Comparison of ENCODE assay signal across 8 cellular contexts in the genomic region with DNA sequence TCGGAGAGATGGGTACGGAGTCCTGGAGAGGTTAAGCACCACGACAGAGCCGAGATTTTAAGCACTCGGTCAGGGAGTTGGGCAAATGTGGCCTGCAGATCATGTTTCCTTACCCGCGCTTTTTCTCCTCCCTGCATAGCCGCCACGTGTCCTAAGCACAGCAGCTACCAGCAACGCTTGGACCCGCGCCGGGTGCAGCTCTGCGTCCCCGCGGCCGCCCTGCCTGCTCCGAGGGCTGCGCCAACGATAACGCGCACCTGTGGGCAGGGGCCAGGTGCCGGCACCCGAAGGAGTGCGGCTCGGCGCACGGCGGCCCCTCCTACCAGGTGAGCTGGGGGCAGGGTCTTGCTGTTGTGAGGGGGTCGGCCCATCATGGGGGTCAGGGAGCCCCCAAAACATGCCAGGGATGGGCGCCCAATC. TPM values are rescaled to one million over a fixed set of nuclear protein-coding genes. Genes with fewer than 3 reads are reported as not detected.
A peak's percentile ranks its signal among the peaks of the same experiment; 100 is the strongest.
DNase-seq lines count a peak whose midpoint lies in the region; ATAC-seq and TF ChIP-seq lines count a peak whose summit lies in the region.

No MANE protein-coding gene starts in this region.

- no peak overlapping the region for H2BK120ac ChIP-seq in mesenchymal stem cell (ENCODE audit: low read depth, low read length)

- no peak overlapping the region for H3K18ac ChIP-seq in mesenchymal stem cell (ENCODE audit: low read depth in 1 of 2, low read length in 2 of 2)

- H3K79me2 ChIP-seq in ACC112 (ENCODE audit: control insufficient read depth, insufficient read depth, low read length, unreplicated experiment), result no peaks in the 10 kb centered on the region

- H3K4ac ChIP-seq in mesenchymal stem cell (ENCODE audit: low read depth in 1 of 2, low read length in 2 of 2), result no peak overlapping the region

- H3K36me3 ChIP-seq in ACC112 (ENCODE audit: insufficient read depth, low read length) (no peaks in the 10 kb centered on the region), HUES48 (ENCODE audit: control insufficient read depth, insufficient read depth, low read length) (no peaks in the 10 kb centered on the region), breast epithelium (no peaks in the 10 kb centered on the region), mesenchymal stem cell (ENCODE audit: control insufficient read depth in 1 of 2, insufficient read depth in 2 of 2, low read depth in 1 of 2, low read length in 2 of 2) (no peaks in the 10 kb centered on the region)

- no peak for TF ChIP-seq POLR2A in breast epithelium (IDR thresholded peaks at IDR 0.05)

- DNase-seq in breast epithelium (ENCODE audit: low spot score in 2 of 2), result no peak
- DNase-seq in mesenchymal stem cell, result no peak
- no peak for DNase-seq in foreskin melanocyte
- DNase-seq in NCI-H128 (lab: John Stamatoyannopoulos, UW; ENCODE audit: unreplicated experiment), result no peak
- DNase-seq in SKM-1 treated with dmso at 0.1 percent for 144 hours (lab: John Stamatoyannopoulos, UW; ENCODE audit: unreplicated experiment), result no peak

- H3K4me3 ChIP-seq in ACC112 (ENCODE audit: low read depth, low read length), result peak overlapping the region; percentile 31
- H3K4me3 ChIP-seq in HUES48 (ENCODE audit: low read depth, low read length), result peak overlapping the region; percentile 42
- H3K4me3 ChIP-seq in breast epithelium, result peak overlapping the region in 2 of 3 donors; percentile 37 to 51
- peak overlapping the region in 1 of 2 experiments; percentile 51 for H3K4me3 ChIP-seq in mesenchymal stem cell (ENCODE audit: insufficient read depth in 1 of 2, low read depth in 1 of 2, low read length in 2 of 2)

- no peak overlapping the region for H3K14ac ChIP-seq in mesenchymal stem cell (ENCODE audit: low read length in 2 of 2)

- H4K8ac ChIP-seq in mesenchymal stem cell (ENCODE audit: low read length), result no peak overlapping the region

- H2BK5ac ChIP-seq in mesenchymal stem cell (ENCODE audit: low read depth, low read length, poor library complexity, severe bottlenecking), result no peak overlapping the region

- no peaks in the 10 kb centered on the region for H3K79me1 ChIP-seq in mesenchymal stem cell (replicated peaks; ENCODE audit: low read length, poor library complexity, severe bottlenecking)

- H3K27ac ChIP-seq in ACC112 (ENCODE audit: low read depth, low read length) (no peak overlapping the region), HUES48 (ENCODE audit: low read depth, low read length) (no peak overlapping the region), breast epithelium (no peak overlapping the region), mesenchymal stem cell (ENCODE audit: low read length, poor library complexity, severe bottlenecking) (no peak overlapping the region)

- H2AFZ ChIP-seq in ACC112 (ENCODE audit: low read length, unreplicated experiment) (no peak overlapping the region), mesenchymal stem cell (ENCODE audit: low read depth, low read length) (peak overlapping the region; percentile 66)

- peak overlapping the region; percentile 30 for H3K4me2 ChIP-seq in mesenchymal stem cell (ENCODE audit: low read length, poor library complexity, severe bottlenecking)

- no peak overlapping the region for H2AK5ac ChIP-seq in mesenchymal stem cell (ENCODE audit: low read length, severe bottlenecking)

- H3K27me3 ChIP-seq in ACC112 (ENCODE audit: insufficient read depth, low read length) (no peaks in the 10 kb centered on the region), HUES48 (ENCODE audit: control insufficient read depth, insufficient read depth, low read length) (no peaks in the 10 kb centered on the region), breast epithelium (no peaks in the 10 kb centered on the region), mesenchymal stem cell (ENCODE audit: control insufficient read depth in 1 of 2, insufficient read depth in 1 of 2, low read length in 2 of 2) (peaks cover 0 to 25% of the 10 kb centered on the region in 2 experiments)

- intact Hi-C loops in breast epithelium (cut with DNase I; ENCODE audit: low total_unique reads), result no loop called here

- no peaks in the 10 kb centered on the region for H3K4me1 ChIP-seq in ACC112 (ENCODE audit: control insufficient read depth, insufficient read depth, low read length, unreplicated experiment)
- H3K4me1 ChIP-seq in HUES48 (ENCODE audit: control insufficient read depth, insufficient read depth, low read length), result peaks cover 10% of the 10 kb centered on the region
- no peaks in the 10 kb centered on the region for H3K4me1 ChIP-seq in breast epithelium
- peaks cover 11% of the 10 kb centered on the region for H3K4me1 ChIP-seq in mesenchymal stem cell (ENCODE audit: control insufficient read depth, insufficient read depth, low read depth, low read length)

- ATAC-seq in HG03025 (IDR thresholded peaks at IDR 0.05; ENCODE audit: low FRiP score, unreplicated experiment), result no peak

- no peaks in the 10 kb centered on the region for H3K9me3 ChIP-seq in HUES48 (ENCODE audit: control insufficient read depth, insufficient read depth, low read length)
- no peaks in the 10 kb centered on the region for H3K9me3 ChIP-seq in breast epithelium
- H3K9me3 ChIP-seq in mesenchymal stem cell (ENCODE audit: control insufficient read depth, low read length), result no peaks in the 10 kb centered on the region

- no peak overlapping the region for H4K91ac ChIP-seq in mesenchymal stem cell (ENCODE audit: low read length)

- no peak overlapping the region for H2BK12ac ChIP-seq in mesenchymal stem cell (ENCODE audit: low read length in 2 of 2)

- 25% methylated on average over 31 of the region's 31 CpGs for WGBS in mesenchymal stem cell

- no peak overlapping the region for H2BK15ac ChIP-seq in mesenchymal stem cell (ENCODE audit: low read depth, poor library complexity, severe bottlenecking)

- no peak overlapping the region for H3K23ac ChIP-seq in mesenchymal stem cell (ENCODE audit: low read length in 2 of 2)

- no peak for TF ChIP-seq CTCF in breast epithelium (IDR thresholded peaks at IDR 0.05)

- H3K9ac ChIP-seq in HUES48 (ENCODE audit: low read depth, low read length) (peak overlapping the region; percentile 60; the same call in 1 of the 2 replicates), mesenchymal stem cell (ENCODE audit: low read length) (peak overlapping the region; percentile 32)

RNA-seq across cellular contexts. Expression of gene FXYD3, which starts 24.8 kb away (rescaled TPM):
- 100 to 1,000 TPM in 2 of 3 donors, not detected in 1; 135 to 318 TPM for total RNA-seq in breast epithelium
- not detected for polyA plus RNA-seq in mesenchymal stem cell (2013, experiment 1 of 2)
- not detected for polyA plus RNA-seq in mesenchymal stem cell (2013, experiment 2 of 2)

RNA-seq across cellular contexts. Expression of gene LGI4, which starts 44.1 kb away (rescaled TPM):
- 10 to 100 TPM in 1 of 3 donors, 1 to 10 TPM in 2; 4.3 to 37.8 (median 5.3) TPM for total RNA-seq in breast epithelium
- 0.15 TPM for polyA plus RNA-seq in mesenchymal stem cell (2013, experiment 1 of 2)
- 0.11 TPM for polyA plus RNA-seq in mesenchymal stem cell (2013, experiment 2 of 2)

RNA-seq across cellular contexts. Expression of gene FXYD1, which starts 47.8 kb away (rescaled TPM):
- 10 to 100 TPM; 15.5 to 75.5 (median 34.7) TPM for total RNA-seq in breast epithelium
- polyA plus RNA-seq in mesenchymal stem cell (2013, experiment 1 of 2), result 0.33 TPM
- polyA plus RNA-seq in mesenchymal stem cell (2013, experiment 2 of 2), result 0.33 TPM

RNA-seq across cellular contexts. Expression of gene HPN, which starts 49.3 kb away (rescaled TPM):
- 10 to 100 TPM in 1 of 3 donors, 1 to 10 TPM in 2; 1.8 to 18.0 (median 8.5) TPM for total RNA-seq in breast epithelium
- polyA plus RNA-seq in mesenchymal stem cell (2013, experiment 1 of 2), result 0.21 TPM
- 0.15 TPM for polyA plus RNA-seq in mesenchymal stem cell (2013, experiment 2 of 2)

RNA-seq across cellular contexts. Expression of gene FXYD7, which starts 52.2 kb away (rescaled TPM):
- total RNA-seq in breast epithelium, result not detected
- 0.07 TPM for polyA plus RNA-seq in mesenchymal stem cell (2013, experiment 1 of 2)
- polyA plus RNA-seq in mesenchymal stem cell (2013, experiment 2 of 2), result not detected
